ENCODE assay signal across 10 cellular contexts in genomic region chr12:48786591-48787544, GRCh38. TPM values are rescaled to one million over a fixed set of nuclear protein-coding genes. Genes with fewer than 3 reads are reported as not detected.
DNase-seq lines count a peak whose midpoint lies in the region; ATAC-seq, FAIRE-seq and TF ChIP-seq lines count a peak whose summit lies in the region.
"Had no signal": no experiment of that assay in that cellular context is flagged by ENCODE, and none has a peak within 500 bp of the region (broad histone marks: within the 10 kb centered on the region; RNA-seq: fewer than 3 reads in every experiment).

No MANE protein-coding gene starts in this region.

- no peak for FAIRE-seq in A549 (lab: Jason Lieb, UNC)

- TF ChIP-seq RAD21 in A549 (conservative IDR thresholded peaks at IDR 0.05 in 1 of 2, IDR thresholded peaks at IDR 0.05 in 1 of 2) = no peak

- CTCF ChIA-PET in A549 (lab: Yijun Ruan, JAX) = interaction anchor here (0.6 to 1.8 kb wide), 3 partner anchors 10 to 27 kb away, joined by 3 to 6 read pairs (median 3); no protein-coding TSS in a partner anchor

- H3K4me3 Mint-ChIP-seq in neural crest cell = peak overlapping the region; percentile 97

- intact Hi-C loops in spleen (cut with DNase I; ENCODE audit: low total_unique reads) = no loop called here

- WGBS in A549 (ENCODE audit: missing lambda C conversion rate) = 73% methylated on average over 6 of the region's 7 CpGs
- 66 to 76% (median 71%) methylated on average over 7 of the region's 7 CpGs for WGBS in spleen, 5 donors

- H3K4me2 ChIP-seq in A549 (peak overlapping the region; percentile 93), fibroblast of lung (ENCODE audit: extremely low read depth, insufficient read depth, low read length) (peak overlapping the region; percentile 91)

- no peak for TF ChIP-seq POLR2A in A549 (IDR thresholded peaks at IDR 0.05; ENCODE audit: low read length)
- no peak for TF ChIP-seq POLR2A in spleen (IDR thresholded peaks at IDR 0.05)

- H4K20me1 ChIP-seq in fibroblast of lung (ENCODE audit: control insufficient read depth, extremely low read depth, insufficient read depth, low read length) = no peaks in the 10 kb centered on the region

- H3K27ac ChIP-seq in A549 (peak overlapping the region in 1 of 2 experiments; percentile 97; a peak in 3 of 6 replicates), SJSA1 (no peak overlapping the region), fibroblast of lung (ENCODE audit: insufficient read depth, low read length) (no peak overlapping the region), spleen (peak overlapping the region in 1 of 8 donors; percentile 62)

- H3K27me3 Mint-ChIP-seq in neural crest cell (ENCODE audit: low read depth) = no peaks in the 10 kb centered on the region

- H3K4me1 Mint-ChIP-seq in neural crest cell = peaks cover 47% of the 10 kb centered on the region

- H3K4me3 ChIP-seq in A549 = peak overlapping the region; percentile 97; the same call in 1 of the 3 replicates
- H3K4me3 ChIP-seq in SJSA1 = peak overlapping the region; percentile 77; the same call in 1 of the 2 replicates
- peak overlapping the region; percentile 78 to 89 (median 84) for H3K4me3 ChIP-seq in fibroblast of lung (replicated peaks in 1 of 4; ENCODE audit: control extremely low read depth in 1 of 4, insufficient read depth in 1 of 4, low read depth in 3 of 4, low read length in 4 of 4)
- peak overlapping the region in 2 of 8 donors; percentile 74 to 80 for H3K4me3 ChIP-seq in spleen

- peaks cover 24% of the 10 kb centered on the region for H3K79me2 ChIP-seq in fibroblast of lung (ENCODE audit: control insufficient read depth, insufficient read depth, low read length)

- ATAC-seq in A549 = no peak

- peaks cover 13% of the 10 kb centered on the region; the same call in 1 of the 2 replicates for H3K36me3 ChIP-seq in SJSA1
- H3K36me3 ChIP-seq in fibroblast of lung (ENCODE audit: control insufficient read depth, insufficient read depth, low read length) = peaks cover 4% of the 10 kb centered on the region
- peaks cover 0 to 10% (median 3%) of the 10 kb centered on the region in 6 donors for H3K36me3 ChIP-seq in spleen

- TF ChIP-seq EP300 in A549 (IDR thresholded peaks at IDR 0.05) = no peak

- no peak overlapping the region for H3K9ac ChIP-seq in fibroblast of lung (ENCODE audit: insufficient read depth, low read length)

- peaks cover 5% of the 10 kb centered on the region for H3K36me3 Mint-ChIP-seq in neural crest cell (ENCODE audit: low read depth)

- H3K9me3 ChIP-seq in A549 = no peaks in the 10 kb centered on the region
- H3K9me3 ChIP-seq in SJSA1 (replicated peaks) = no peaks in the 10 kb centered on the region
- no peaks in the 10 kb centered on the region for H3K9me3 ChIP-seq in fibroblast of lung (ENCODE audit: control insufficient read depth, insufficient read depth, low read depth, low read length)
- no peaks in the 10 kb centered on the region for H3K9me3 ChIP-seq in spleen

- POLR2A ChIA-PET in A549 (lab: Yijun Ruan, JAX) = no interaction called here

- H3K4me1 ChIP-seq in A549 (peaks cover 23% of the 10 kb centered on the region), SJSA1 (replicated peaks) (peaks cover 14% of the 10 kb centered on the region), fibroblast of lung (ENCODE audit: control insufficient read depth, extremely low read depth, insufficient read depth, low read length) (peaks cover 6% of the 10 kb centered on the region), spleen (peaks cover 0 to 32% (median 23%) of the 10 kb centered on the region in 6 donors)

- H2AFZ ChIP-seq in fibroblast of lung (ENCODE audit: low read length) = no peak overlapping the region

- DNase-seq in A549 (ENCODE audit: low read depth in 1 of 2, low spot score in 1 of 2) (no peak), SJSA1 (ENCODE audit: low read depth in 1 of 2, low spot score in 2 of 2) (no peak), fibroblast of lung (ENCODE audit: low read depth in 2 of 2) (no peak), neural crest cell (ENCODE audit: low read depth, low spot score) (no peak), spleen (no peak), GDM1 (lab: John Stamatoyannopoulos, UW) (no peak), HK-2 (ENCODE audit: unreplicated experiment) (no peak)
- DNase-seq in effector CD8-positive, alpha-beta T cell (lab: John Stamatoyannopoulos, UW) = no peak
- DNase-seq: activated CD4-positive, CD25-positive, alpha-beta regulatory T cell; NCI-H510A had no signal

- no peaks in the 10 kb centered on the region for H3K9me3 Mint-ChIP-seq in neural crest cell

- TF ChIP-seq CTCF in A549 (IDR thresholded peaks at IDR 0.05) (no peak), fibroblast of lung (conservative IDR thresholded peaks at IDR 0.05 in 1 of 2, IDR thresholded peaks at IDR 0.05 in 1 of 2; ENCODE audit: low read depth in 1 of 2, low read length in 2 of 2) (no peak), neural crest cell (conservative IDR thresholded peaks at IDR 0.05) (no peak), spleen (IDR thresholded peaks at IDR 0.05 in 8 of 11, conservative IDR thresholded peaks at IDR 0.05 in 3 of 11) (no peak)

- H3K27ac Mint-ChIP-seq in neural crest cell (ENCODE audit: unreplicated experiment) = no peak overlapping the region

- H3K27me3 ChIP-seq in SJSA1 (replicated peaks) (no peaks in the 10 kb centered on the region), fibroblast of lung (ENCODE audit: control insufficient read depth, insufficient read depth, low read length) (no peaks in the 10 kb centered on the region), spleen (replicated peaks in 1 of 7) (peaks cover 0 to 48% (median 13%) of the 10 kb centered on the region in 7 donors)

TF ChIP-seq in A549, 52 proteins besides CTCF, POLR2A, EP300 and RAD21:
- TF ChIP-seq FOSL2 (IDR thresholded peaks at IDR 0.05) (no peak), FOSL2 (CRISPR knock-in tag; IDR thresholded peaks at IDR 0.05) (no peak), CBX8 (IDR thresholded peaks at IDR 0.05) (no peak), KDM1A (IDR thresholded peaks at IDR 0.05; ENCODE audit: low read depth) (no peak), HOXB13 (CRISPR knock-in tag; IDR thresholded peaks at IDR 0.05; ENCODE audit: low read depth) (no peak)
- TF ChIP-seq, protein P1, sequence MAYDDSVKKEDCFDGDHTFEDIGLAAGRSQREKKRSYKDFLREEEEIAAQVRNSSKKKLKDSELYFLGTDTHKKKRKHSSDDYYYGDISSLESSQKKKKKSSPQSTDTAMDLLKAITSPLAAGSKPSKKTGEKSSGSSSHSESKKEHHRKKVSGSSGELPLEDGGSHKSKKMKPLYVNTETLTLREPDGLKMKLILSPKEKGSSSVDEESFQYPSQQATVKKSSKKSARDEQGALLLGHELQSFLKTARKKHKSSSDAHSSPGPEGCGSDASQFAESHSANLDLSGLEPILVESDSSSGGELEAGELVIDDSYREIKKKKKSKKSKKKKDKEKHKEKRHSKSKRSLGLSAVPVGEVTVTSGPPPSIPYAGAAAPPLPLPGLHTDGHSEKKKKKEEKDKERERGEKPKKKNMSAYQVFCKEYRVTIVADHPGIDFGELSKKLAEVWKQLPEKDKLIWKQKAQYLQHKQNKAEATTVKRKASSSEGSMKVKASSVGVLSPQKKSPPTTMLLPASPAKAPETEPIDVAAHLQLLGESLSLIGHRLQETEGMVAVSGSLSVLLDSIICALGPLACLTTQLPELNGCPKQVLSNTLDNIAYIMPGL (CRISPR knock-in tag; IDR thresholded peaks at IDR 0.05; ENCODE audit: borderline replicate concordance) = no peak
TF ChIP-seq in A549: peak in this region for 0.

RNA-seq across cellular contexts. Expression of gene ADCY6, which starts 2.0 kb away (rescaled TPM):
- polyA plus RNA-seq in A549 (2011; rRNA removed) = 16.3 and 20.9 TPM in 2 replicates
- 15.4 and 20.4 TPM in 2 replicates for polyA plus RNA-seq in A549 (2012; cell fraction: cytosol; rRNA removed)
- polyA plus RNA-seq in A549 (2012; cell fraction: nucleus; rRNA removed) = 49.3 and 50.2 TPM in 2 replicates
- polyA plus RNA-seq in A549 (2017; fragmentation: RNase III; extraction: RNeasy Plus Mini Kit Qiagen cat#74134 plus additional on column Dnase treatment) = 18.2 to 20.8 TPM (median 19.8 TPM) in 3 replicates
- polyA minus RNA-seq in A549 (2011; rRNA and poly(A)+ RNA removed) = 27.1 and 33.7 TPM in 2 replicates
- 20.6 and 22.9 TPM in 2 replicates for total RNA-seq in SJSA1 (2014; rRNA removed; shearing (Covaris generic))
- total RNA-seq in fibroblast of lung = 34.7 and 53.2 TPM in 2 replicates
- 14.4 and 27.4 TPM in 2 replicates for polyA plus RNA-seq in fibroblast of lung
- 14.0 and 27.1 TPM in 2 replicates for polyA plus RNA-seq in fibroblast of lung (2012)
- 87.5 and 88.6 TPM in 2 replicates for polyA minus RNA-seq in fibroblast of lung (ENCODE audit: low replicate concordance)
- 79.5 and 81.0 TPM in 2 replicates for total RNA-seq in neural crest cell
- 10 to 100 TPM; 10.3 to 20.4 (median 14.4) TPM for total RNA-seq in spleen
- 1 to 10 TPM; 1.6 to 5.7 (median 2.3) TPM for polyA plus RNA-seq in spleen

RNA-seq across cellular contexts. Expression of gene CACNB3, which starts 31.4 kb away (rescaled TPM):
- polyA plus RNA-seq in A549 (2011; rRNA removed) = 12.9 and 15.4 TPM in 2 replicates
- 15.7 and 22.0 TPM in 2 replicates for polyA plus RNA-seq in A549 (2012; cell fraction: cytosol; rRNA removed)
- polyA plus RNA-seq in A549 (2012; cell fraction: nucleus; rRNA removed) = 46.7 and 47.9 TPM in 2 replicates
- polyA plus RNA-seq in A549 (2017; fragmentation: RNase III; extraction: RNeasy Plus Mini Kit Qiagen cat#74134 plus additional on column Dnase treatment) = 17.2 to 25.8 TPM (median 23.9 TPM) in 3 replicates
- polyA minus RNA-seq in A549 (2011; rRNA and poly(A)+ RNA removed) = 20.3 and 25.5 TPM in 2 replicates
- total RNA-seq in SJSA1 (2014; rRNA removed; shearing (Covaris generic)) = 8.9 and 20.9 TPM in 2 replicates
- 18.5 and 28.4 TPM in 2 replicates for total RNA-seq in fibroblast of lung
- 40.6 and 46.2 TPM in 2 replicates for polyA plus RNA-seq in fibroblast of lung
- 61.0 and 64.3 TPM in 2 replicates for polyA plus RNA-seq in fibroblast of lung (2012)
- 104 and 111 TPM in 2 replicates for polyA minus RNA-seq in fibroblast of lung (ENCODE audit: low replicate concordance)
- total RNA-seq in neural crest cell = 57.4 and 59.7 TPM in 2 replicates
- 10 to 100 TPM in 3 of 7 donors, 1 to 10 TPM in 4; 4.7 to 16.1 (median 8.4) TPM for total RNA-seq in spleen
- polyA plus RNA-seq in spleen = 1 to 10 TPM; 2.5 to 4.6 (median 4.3) TPM
